ENCODE assay signal across 26 cellular contexts in genomic region chr20:18091624-18092023, GRCh38. TPM values are rescaled to one million over a fixed set of nuclear protein-coding genes. Genes with fewer than 3 reads are reported as not detected.
DNase-seq lines count a peak whose midpoint lies in the region; ATAC-seq, FAIRE-seq and TF ChIP-seq lines count a peak whose summit lies in the region.
"Had no signal": no experiment of that assay in that cellular context is flagged by ENCODE, and none has a peak within 500 bp of the region (broad histone marks: within the 10 kb centered on the region; RNA-seq: fewer than 3 reads in every experiment).

No MANE protein-coding gene starts in this region.

- no peaks in the 10 kb centered on the region for H3K9me3 ChIP-seq in mucosa of descending colon

- FAIRE-seq in bronchial epithelial cell (lab: Jason Lieb, UNC), result no peak
- FAIRE-seq: G401.6, H1, HTR-8/SVneo had no signal

- H3K4me3 ChIP-seq in bronchial epithelial cell (ENCODE audit: low read depth, low read length), result no peak overlapping the region
- H3K4me3 ChIP-seq in mucosa of descending colon, result no peak overlapping the region
- H3K4me3 ChIP-seq: SK-N-MC had no signal

- no peak overlapping the region for H3K27ac Mint-ChIP-seq in activated T-helper 17 cell treated with anti-CD3 and anti-CD28 coated beads, Interleukin-2, amount 50 U/mL, for 72 hours
- H3K27ac Mint-ChIP-seq: CD4-positive, alpha-beta memory T cell had no signal

- H3K36me3 ChIP-seq in bronchial epithelial cell (ENCODE audit: control insufficient read depth, insufficient read depth, low read length), result no peaks in the 10 kb centered on the region
- H3K36me3 ChIP-seq in mucosa of descending colon (ENCODE audit: low read depth), result no peaks in the 10 kb centered on the region

- no peak overlapping the region for H3K4me3 Mint-ChIP-seq in activated T-helper 17 cell treated with anti-CD3 and anti-CD28 coated beads, Interleukin-2, amount 50 U/mL, for 72 hours

- H3K27me3 Mint-ChIP-seq in activated T-helper 17 cell treated with anti-CD3 and anti-CD28 coated beads, Interleukin-2, amount 50 U/mL, for 72 hours, result peaks cover 13% of the 10 kb centered on the region

- H3K4me1 ChIP-seq in mucosa of descending colon (ENCODE audit: low read depth), result peaks cover 3% of the 10 kb centered on the region

- H3K36me3 Mint-ChIP-seq in activated T-helper 17 cell treated with anti-CD3 and anti-CD28 coated beads, Interleukin-2, amount 50 U/mL, for 72 hours (ENCODE audit: low read depth), result no peaks in the 10 kb centered on the region
- H3K36me3 Mint-ChIP-seq: CD4-positive, alpha-beta memory T cell had no signal

- intact Hi-C loops in mucosa of descending colon (cut with DNase I, micrococcal nuclease), result no loop called here
- intact Hi-C loops in Right ventricle myocardium inferior (cut with DNase I), result no loop called here
- intact Hi-C loops in Right ventricle myocardium superior (cut with DNase I), result no loop called here

- ATAC-seq in mucosa of descending colon (peak; percentile 92), Right ventricle myocardium inferior (no peak), Right ventricle myocardium superior (ENCODE audit: poor library complexity) (no peak)
- ATAC-seq in activated T-helper 17 cell treated with anti-CD3 and anti-CD28 coated beads, Interleukin-2, amount 50 U/mL, for 72 hours (replicated peaks), result no peak

- in situ Hi-C loops in G401 (cut with HindIII; ENCODE audit: low sequenced_read_pairs), result no loop called here

- TF ChIP-seq CTCF in bronchial epithelial cell (IDR thresholded peaks at IDR 0.05; ENCODE audit: insufficient read depth, low read length, severe bottlenecking), result no peak
- no peak for TF ChIP-seq CTCF in mucosa of descending colon (IDR thresholded peaks at IDR 0.05)

- no peaks in the 10 kb centered on the region for H3K9me3 Mint-ChIP-seq in activated T-helper 17 cell treated with anti-CD3 and anti-CD28 coated beads, Interleukin-2, amount 50 U/mL, for 72 hours

- no peaks in the 10 kb centered on the region for H3K27me3 ChIP-seq in bronchial epithelial cell (ENCODE audit: control insufficient read depth, insufficient read depth, low read length)

- DNase-seq in LoVo (ENCODE audit: low spot score) (peak; percentile 22), bronchial epithelial cell (ENCODE audit: low read depth) (peak; percentile 24), mucosa of descending colon (no peak), G401 (ENCODE audit: low spot score) (no peak), Right ventricle myocardium inferior (ENCODE audit: missing footprints) (no peak), Right ventricle myocardium superior (no peak)
- DNase-seq: C1 segment of cervical spinal cord; CD4-positive, alpha-beta memory T cell; COR-L47; DMS53; HCEC 1CT; KBM-7; MM.1S; NCI-H2029; NCI-H446; NCI-H524 treated with DMSO at 0.1 percent for 48 hours; NCI-H774; RPMI8226; SIG-M5 had no signal

- H3K4me1 Mint-ChIP-seq in activated T-helper 17 cell treated with anti-CD3 and anti-CD28 coated beads, Interleukin-2, amount 50 U/mL, for 72 hours, result no peaks in the 10 kb centered on the region
- H3K4me1 Mint-ChIP-seq: CD4-positive, alpha-beta memory T cell had no signal

RNA-seq across cellular contexts. Expression of gene OVOL2, which starts 33.9 kb away (rescaled TPM):
- total RNA-seq in bronchial epithelial cell, result 27.6 and 28.5 TPM in 2 replicates
- total RNA-seq in mucosa of descending colon, result 10 to 100 TPM; 11.5 to 36.3 (median 15.2) TPM
- not detected in 2 replicates for total RNA-seq in G401 (2014; rRNA removed; shearing (Covaris generic))
- not detected for total RNA-seq in Right ventricle myocardium inferior
- total RNA-seq in activated T-helper 17 cell treated with anti-CD3 and anti-CD28 coated beads, Interleukin-2, amount 50 U/mL, for 72 hours, result not detected
- not detected for total RNA-seq in Right ventricle myocardium superior
- total RNA-seq: A673; CD4-positive, alpha-beta memory T cell; LHCN-M2 had no signal

RNA-seq across cellular contexts. Expression of gene KAT14, which starts 46.0 kb away (rescaled TPM):
- total RNA-seq in bronchial epithelial cell (11.6 and 12.4 TPM in 2 replicates), mucosa of descending colon (10 to 100 TPM; 13.0 to 23.4 (median 16.6) TPM), Right ventricle myocardium inferior (10.7 TPM), Right ventricle myocardium superior (11.6 TPM)
- 15.4 and 33.7 TPM in 2 replicates for total RNA-seq in G401 (2014; rRNA removed; shearing (Covaris generic))
- total RNA-seq in activated T-helper 17 cell treated with anti-CD3 and anti-CD28 coated beads, Interleukin-2, amount 50 U/mL, for 72 hours, result 10 to 100 TPM; 11.3 to 11.6 TPM

RNA-seq across cellular contexts. Expression of gene PET117, which starts 46.0 kb away (rescaled TPM):
- total RNA-seq in bronchial epithelial cell (11.4 and 15.3 TPM in 2 replicates), mucosa of descending colon (10 to 100 TPM; 13.6 to 25.6 (median 14.7) TPM), Right ventricle myocardium inferior (13.3 TPM), Right ventricle myocardium superior (12.0 TPM)
- 18.2 and 35.4 TPM in 2 replicates for total RNA-seq in G401 (2014; rRNA removed; shearing (Covaris generic))
- total RNA-seq in activated T-helper 17 cell treated with anti-CD3 and anti-CD28 coated beads, Interleukin-2, amount 50 U/mL, for 72 hours, result 1 to 10 TPM; 8.2 to 8.4 TPM

Comparison
In these comparisons a context has a peak if more than half of its experiments do, and no peak if none do; other contexts are left out.
1. DNase-seq: peak in LoVo (single experiment) and bronchial epithelial cell (single experiment); none in mucosa of descending colon (0 of 3), G401 (single experiment), Right ventricle myocardium inferior (single experiment) and Right ventricle myocardium superior (single experiment).
2. RNA of gene OVOL2, which starts 33.9 kb away (total RNA-seq): 27.6 to 28.5 TPM in bronchial epithelial cell and 11.5 to 36.3 TPM in mucosa of descending colon; not detected in activated T-helper 17 cell treated with anti-CD3 and anti-CD28 coated beads, Interleukin-2, amount 50 U/mL, for 72 hours, not detected in G401, not detected in Right ventricle myocardium inferior (single experiment) and not detected in Right ventricle myocardium superior (single experiment); every median in the first group is over 10 times any median in the second.